In the genomic region with DNA sequence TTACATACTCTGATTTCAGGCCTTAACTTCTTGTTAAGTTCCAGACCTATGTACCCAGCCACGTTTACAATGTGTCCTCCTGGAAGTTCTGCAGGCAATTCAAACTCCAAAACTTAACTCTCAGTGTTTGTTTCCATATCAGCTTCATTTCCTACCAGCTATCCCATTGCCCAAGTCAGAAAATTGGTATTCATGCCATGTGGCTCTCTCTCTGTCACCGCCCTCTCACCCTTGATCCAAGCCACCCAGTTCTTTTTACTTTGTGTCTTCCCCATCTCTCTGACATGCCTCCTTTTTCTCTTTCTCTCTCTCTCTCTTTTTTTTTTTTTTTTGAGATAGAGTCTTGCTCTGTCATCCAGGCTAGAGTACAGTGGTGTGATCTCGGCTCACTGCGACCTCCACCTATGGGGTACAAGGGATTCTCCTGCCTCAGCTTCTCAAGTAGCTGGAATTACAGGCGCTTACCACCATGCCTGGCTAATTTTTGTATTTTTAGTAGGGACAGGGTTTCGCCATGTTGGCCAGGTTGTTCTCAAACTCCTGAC, we compare ENCODE assay signal across 2 cellular contexts.
TF ChIP-seq lines count a peak whose summit lies in the region.

No MANE protein-coding gene starts in this region.

TF ChIP-seq in A549, 52 proteins besides CTCF, POLR2A, EP300 and RAD21 (continued from another document):
- TF ChIP-seq RFX5 (IDR thresholded peaks at IDR 0.05) = no peak
- TF ChIP-seq ESRRA (IDR thresholded peaks at IDR 0.05; ENCODE audit: borderline replicate concordance, low read length) = no peak
- no peak for TF ChIP-seq ZNF302 (CRISPR knock-in tag; IDR thresholded peaks at IDR 0.05)
- no peak for TF ChIP-seq CHD4 (IDR thresholded peaks at IDR 0.05; ENCODE audit: borderline replicate concordance)
- TF ChIP-seq RNF2 (IDR thresholded peaks at IDR 0.05; ENCODE audit: borderline replicate concordance, low read depth) = no peak

TF ChIP-seq in IMR-90, 13 proteins besides CTCF, POLR2A, EP300 and RAD21 (continued from another document):
- TF ChIP-seq USF2 (IDR thresholded peaks at IDR 0.05; ENCODE audit: low read depth, low read length) (no peak), NFE2L2 (IDR thresholded peaks at IDR 0.05; ENCODE audit: low read depth, low read length) (no peak), RCOR1 (IDR thresholded peaks at IDR 0.05; ENCODE audit: insufficient replicate concordance, low read length) (no peak), CHD1 (IDR thresholded peaks at IDR 0.05; ENCODE audit: low read depth, low read length) (no peak), MXI1 (IDR thresholded peaks at IDR 0.05; ENCODE audit: borderline replicate concordance, low read depth, low read length) (no peak), MAFK (IDR thresholded peaks at IDR 0.05; ENCODE audit: low read depth, low read length) (no peak), MAZ (IDR thresholded peaks at IDR 0.05; ENCODE audit: borderline replicate concordance, low read depth, low read length) (no peak), FOS (IDR thresholded peaks at IDR 0.05; ENCODE audit: low read depth, low read length) (no peak)
